In the genomic region with DNA sequence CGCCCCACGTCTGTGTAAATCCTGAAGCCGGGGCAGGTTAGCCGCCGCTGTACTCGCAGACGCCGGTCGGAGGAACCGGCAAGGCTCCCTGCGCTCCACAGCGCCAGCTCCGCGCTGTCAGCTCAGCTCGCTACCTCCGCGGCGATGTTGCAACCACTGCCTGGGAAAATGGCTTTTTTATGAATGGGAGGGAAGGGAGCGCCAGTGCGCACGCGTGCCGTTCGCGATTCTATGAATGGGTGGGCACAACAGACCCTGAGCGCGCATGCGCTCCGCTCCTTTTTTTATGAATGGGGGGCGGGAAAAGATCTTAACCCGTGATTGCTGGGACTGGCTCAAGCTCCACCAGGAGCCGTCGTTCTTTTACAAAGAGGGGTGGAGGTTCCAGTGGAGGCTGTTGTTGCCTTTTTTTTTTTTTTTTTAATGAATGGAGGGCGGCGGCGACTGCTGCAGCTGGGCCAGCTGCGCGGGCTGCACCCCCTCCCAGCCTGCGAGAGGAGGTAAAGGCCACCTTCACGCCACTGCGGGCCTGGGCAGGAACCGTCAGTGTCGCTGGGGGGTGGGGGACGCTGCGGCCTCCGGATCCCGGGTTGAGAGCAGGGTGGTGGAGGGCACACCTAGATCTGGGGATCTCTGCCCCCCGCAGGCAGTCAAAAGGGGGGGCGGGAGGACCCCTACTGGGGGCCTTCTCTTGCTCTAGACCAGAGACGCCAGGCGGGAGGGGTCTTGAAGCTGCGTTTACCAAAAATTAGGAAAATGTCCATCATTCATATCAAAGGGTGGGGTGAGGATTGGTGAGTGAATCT, we compare ENCODE assay signal across 1 cellular context.
TF ChIP-seq lines count a peak whose summit lies in the region.

TSS of gene SPRY4 (minus strand) at position 151 of the 806 bp plus-strand sequence. CDS start 9,913 bp downstream, outside the sequence.

TF ChIP-seq in K562, 482 proteins besides CTCF, POLR2A, EP300 and RAD21 (continued from another document and continues in another):
- TF ChIP-seq CHD7 (IDR thresholded peaks at IDR 0.05; ENCODE audit: low read depth, low read length) (no peak), RBM17 (IDR thresholded peaks at IDR 0.05; ENCODE audit: borderline replicate concordance, low read depth, low read length) (no peak), XRCC4 (IDR thresholded peaks at IDR 0.05; ENCODE audit: extremely low read depth, insufficient read depth, insufficient read length) (no peak), TBP (optimal IDR thresholded peaks at IDR 0.05; ENCODE audit: low read depth, low read length) (peak; percentile 82), KLF16 (IDR thresholded peaks at IDR 0.05) (no peak), BACH1 (tag; IDR thresholded peaks at IDR 0.05) (no peak; the same call in 1 of the 2 replicates), ZBTB17 (CRISPR knock-in tag; IDR thresholded peaks at IDR 0.05) (no peak; the same call in 1 of the 2 replicates), SMC3 (conservative IDR thresholded peaks at IDR 0.05; ENCODE audit: insufficient read depth, low read depth, low read length) (no peak), GABPB2 (CRISPR knock-in tag; conservative IDR thresholded peaks at IDR 0.05) (no peak), ETV6 (IDR thresholded peaks at IDR 0.05; ENCODE audit: borderline replicate concordance in 1 of 2, low read depth in 2 of 2, low read length in 1 of 2) (peak in 1 of 2 experiments; percentile 29; a peak in 1 of 4 replicates), ETV6 (CRISPR knock-in tag; IDR thresholded peaks at IDR 0.05; ENCODE audit: borderline replicate concordance) (no peak), SRSF3 (IDR thresholded peaks at IDR 0.05; ENCODE audit: insufficient read depth, low read length) (no peak), KLF1 (tag; IDR thresholded peaks at IDR 0.05) (no peak), TFAM (CRISPR knock-in tag; conservative IDR thresholded peaks at IDR 0.05) (no peak), SOX6 (IDR thresholded peaks at IDR 0.05) (0 out of 2 replicates have a peak, but pooled peaks have one; percentile 66), ZNF76 (CRISPR knock-in tag; IDR thresholded peaks at IDR 0.05; ENCODE audit: borderline replicate concordance) (no peak), ZEB2 (IDR thresholded peaks at IDR 0.05) (no peak), BRCA1 (IDR thresholded peaks at IDR 0.05) (no peak), BRCA1 (CRISPR knock-in tag; IDR thresholded peaks at IDR 0.05) (no peak), PURB (CRISPR knock-in tag; IDR thresholded peaks at IDR 0.05; ENCODE audit: low read depth) (no peak), NFIX (CRISPR knock-in tag; IDR thresholded peaks at IDR 0.05; ENCODE audit: low read depth) (no peak), GTF2E2 (tag; IDR thresholded peaks at IDR 0.05) (no peak; the same call in none of the 2 replicates), MTF1 (CRISPR knock-in tag; IDR thresholded peaks at IDR 0.05; ENCODE audit: borderline replicate concordance) (no peak), NR2C1 (IDR thresholded peaks at IDR 0.05) (no peak), NR2C1 (tag; IDR thresholded peaks at IDR 0.05) (no peak), ZNF444 (CRISPR knock-in tag; IDR thresholded peaks at IDR 0.05) (no peak), AFF4 (CRISPR knock-in tag; IDR thresholded peaks at IDR 0.05) (peak; percentile 90), ZNF324 (CRISPR knock-in tag; IDR thresholded peaks at IDR 0.05) (no peak)
- TF ChIP-seq, protein P1, sequence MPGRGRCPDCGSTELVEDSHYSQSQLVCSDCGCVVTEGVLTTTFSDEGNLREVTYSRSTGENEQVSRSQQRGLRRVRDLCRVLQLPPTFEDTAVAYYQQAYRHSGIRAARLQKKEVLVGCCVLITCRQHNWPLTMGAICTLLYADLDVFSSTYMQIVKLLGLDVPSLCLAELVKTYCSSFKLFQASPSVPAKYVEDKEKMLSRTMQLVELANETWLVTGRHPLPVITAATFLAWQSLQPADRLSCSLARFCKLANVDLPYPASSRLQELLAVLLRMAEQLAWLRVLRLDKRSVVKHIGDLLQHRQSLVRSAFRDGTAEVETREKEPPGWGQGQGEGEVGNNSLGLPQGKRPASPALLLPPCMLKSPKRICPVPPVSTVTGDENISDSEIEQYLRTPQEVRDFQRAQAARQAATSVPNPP (IDR thresholded peaks at IDR 0.05; ENCODE audit: borderline replicate concordance, insufficient read depth, insufficient read length): no peak
- TF ChIP-seq, protein P2, sequence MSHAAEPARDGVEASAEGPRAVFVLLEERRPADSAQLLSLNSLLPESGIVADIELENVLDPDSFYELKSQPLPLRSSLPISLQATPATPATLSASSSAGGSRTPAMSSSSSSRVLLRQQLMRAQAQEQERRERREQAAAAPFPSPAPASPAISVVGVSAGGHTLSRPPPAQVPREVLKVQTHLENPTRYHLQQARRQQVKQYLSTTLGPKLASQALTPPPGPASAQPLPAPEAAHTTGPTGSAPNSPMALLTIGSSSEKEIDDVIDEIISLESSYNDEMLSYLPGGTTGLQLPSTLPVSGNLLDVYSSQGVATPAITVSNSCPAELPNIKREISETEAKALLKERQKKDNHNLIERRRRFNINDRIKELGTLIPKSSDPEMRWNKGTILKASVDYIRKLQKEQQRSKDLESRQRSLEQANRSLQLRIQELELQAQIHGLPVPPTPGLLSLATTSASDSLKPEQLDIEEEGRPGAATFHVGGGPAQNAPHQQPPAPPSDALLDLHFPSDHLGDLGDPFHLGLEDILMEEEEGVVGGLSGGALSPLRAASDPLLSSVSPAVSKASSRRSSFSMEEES (CRISPR knock-in tag; IDR thresholded peaks at IDR 0.05): no peak
- TF ChIP-seq, protein P3, sequence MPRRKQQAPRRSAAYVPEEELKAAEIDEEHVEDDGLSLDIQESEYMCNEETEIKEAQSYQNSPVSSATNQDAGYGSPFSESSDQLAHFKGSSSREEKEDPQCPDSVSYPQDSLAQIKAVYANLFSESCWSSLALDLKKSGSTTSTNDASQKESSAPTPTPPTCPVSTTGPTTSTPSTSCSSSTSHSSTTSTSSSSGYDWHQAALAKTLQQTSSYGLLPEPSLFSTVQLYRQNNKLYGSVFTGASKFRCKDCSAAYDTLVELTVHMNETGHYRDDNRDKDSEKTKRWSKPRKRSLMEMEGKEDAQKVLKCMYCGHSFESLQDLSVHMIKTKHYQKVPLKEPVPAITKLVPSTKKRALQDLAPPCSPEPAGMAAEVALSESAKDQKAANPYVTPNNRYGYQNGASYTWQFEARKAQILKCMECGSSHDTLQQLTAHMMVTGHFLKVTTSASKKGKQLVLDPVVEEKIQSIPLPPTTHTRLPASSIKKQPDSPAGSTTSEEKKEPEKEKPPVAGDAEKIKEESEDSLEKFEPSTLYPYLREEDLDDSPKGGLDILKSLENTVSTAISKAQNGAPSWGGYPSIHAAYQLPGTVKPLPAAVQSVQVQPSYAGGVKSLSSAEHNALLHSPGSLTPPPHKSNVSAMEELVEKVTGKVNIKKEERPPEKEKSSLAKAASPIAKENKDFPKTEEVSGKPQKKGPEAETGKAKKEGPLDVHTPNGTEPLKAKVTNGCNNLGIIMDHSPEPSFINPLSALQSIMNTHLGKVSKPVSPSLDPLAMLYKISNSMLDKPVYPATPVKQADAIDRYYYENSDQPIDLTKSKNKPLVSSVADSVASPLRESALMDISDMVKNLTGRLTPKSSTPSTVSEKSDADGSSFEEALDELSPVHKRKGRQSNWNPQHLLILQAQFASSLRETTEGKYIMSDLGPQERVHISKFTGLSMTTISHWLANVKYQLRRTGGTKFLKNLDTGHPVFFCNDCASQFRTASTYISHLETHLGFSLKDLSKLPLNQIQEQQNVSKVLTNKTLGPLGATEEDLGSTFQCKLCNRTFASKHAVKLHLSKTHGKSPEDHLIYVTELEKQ (CRISPR knock-in tag; IDR thresholded peaks at IDR 0.05): no peak
- TF ChIP-seq, protein P4, sequence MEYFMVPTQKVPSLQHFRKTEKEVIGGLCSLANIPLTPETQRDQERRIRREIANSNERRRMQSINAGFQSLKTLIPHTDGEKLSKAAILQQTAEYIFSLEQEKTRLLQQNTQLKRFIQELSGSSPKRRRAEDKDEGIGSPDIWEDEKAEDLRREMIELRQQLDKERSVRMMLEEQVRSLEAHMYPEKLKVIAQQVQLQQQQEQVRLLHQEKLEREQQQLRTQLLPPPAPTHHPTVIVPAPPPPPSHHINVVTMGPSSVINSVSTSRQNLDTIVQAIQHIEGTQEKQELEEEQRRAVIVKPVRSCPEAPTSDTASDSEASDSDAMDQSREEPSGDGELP (CRISPR knock-in tag; IDR thresholded peaks at IDR 0.05; ENCODE audit: borderline replicate concordance): peak; percentile 85
